Comparison of ENCODE assay signal across 8 cellular contexts in the genomic region with DNA sequence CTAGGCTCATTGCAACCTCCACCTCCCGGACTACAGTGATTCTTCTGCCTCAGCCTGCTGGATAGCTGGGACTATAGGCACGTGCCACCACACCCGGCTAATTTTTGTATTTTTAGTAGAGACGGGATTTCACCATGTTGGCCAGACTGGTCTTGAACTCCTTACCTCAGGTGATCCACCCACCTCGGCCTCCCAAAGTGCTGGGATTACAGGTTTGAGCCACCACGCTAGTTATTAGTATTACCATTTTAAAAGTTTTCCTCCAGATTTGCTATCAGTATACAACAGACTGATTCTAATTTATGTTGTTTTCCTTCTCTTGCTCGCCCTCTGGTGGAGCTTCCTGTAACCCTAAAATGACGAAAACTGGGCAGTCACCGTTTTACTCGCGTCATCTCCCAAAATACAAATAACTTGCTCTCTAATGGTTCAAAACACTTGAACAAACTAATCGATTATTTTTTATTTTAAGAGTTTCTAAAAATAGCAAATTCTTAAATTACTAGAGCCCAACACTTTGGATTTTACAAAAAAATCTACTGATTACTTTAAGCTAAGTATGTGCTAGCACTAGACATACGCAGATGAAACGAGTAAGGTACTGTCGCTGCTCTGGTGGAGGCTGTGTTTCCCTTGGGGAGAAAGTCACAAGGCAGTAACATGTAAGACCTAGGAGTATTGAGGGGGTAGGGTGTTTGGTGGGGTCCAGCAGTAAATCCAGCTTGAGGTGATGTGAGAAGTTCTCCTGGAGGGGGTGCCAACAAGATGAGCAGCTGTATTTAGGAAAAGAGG.
A peak's percentile ranks its signal among the peaks of the same experiment; 100 is the strongest.
DNase-seq lines count a peak whose midpoint lies in the region; ATAC-seq and TF ChIP-seq lines count a peak whose summit lies in the region.

No MANE protein-coding gene starts in this region.

- peak overlapping the region; percentile 19 for H3K4me3 Mint-ChIP-seq in T-helper 17 cell

- H3K27me3 Mint-ChIP-seq in T-helper 17 cell = no peaks in the 10 kb centered on the region

- H3K27ac Mint-ChIP-seq in T-helper 17 cell = peak overlapping the region; percentile 97

- no peaks in the 10 kb centered on the region for H3K4me1 ChIP-seq in skeletal muscle satellite cell (ENCODE audit: control insufficient read depth, insufficient read depth, low read length)

- H3K36me3 Mint-ChIP-seq in T-helper 17 cell (ENCODE audit: low read depth) = no peaks in the 10 kb centered on the region

- H3K36me3 ChIP-seq in skeletal muscle satellite cell (ENCODE audit: insufficient read depth, low read length) = no peaks in the 10 kb centered on the region

- peak; percentile 69 for ATAC-seq in GM21723 (IDR thresholded peaks at IDR 0.05; ENCODE audit: unreplicated experiment)
- peak; percentile 90 for ATAC-seq in T-helper 17 cell
- no peak for ATAC-seq in HG03469 (IDR thresholded peaks at IDR 0.05; ENCODE audit: unreplicated experiment)

- peak overlapping the region; percentile 39 for H3K4me2 ChIP-seq in skeletal muscle satellite cell (ENCODE audit: low read length)

- H3K9me3 ChIP-seq in T-helper 17 cell (ENCODE audit: control insufficient read depth, low read length, poor library complexity, severe bottlenecking) (peaks cover 5% of the 10 kb centered on the region), skeletal muscle satellite cell (replicated peaks; ENCODE audit: low read length) (no peaks in the 10 kb centered on the region)

- peak; percentile 77 for TF ChIP-seq CTCF in LNCAP (IDR thresholded peaks at IDR 0.05)

- peaks cover 15% of the 10 kb centered on the region for H3K4me1 Mint-ChIP-seq in T-helper 17 cell

- H3K9ac ChIP-seq in skeletal muscle satellite cell (ENCODE audit: low read depth, low read length) = peak overlapping the region; percentile 49

- no peak overlapping the region for H3K4me3 ChIP-seq in skeletal muscle satellite cell (ENCODE audit: low read length)

- DNase-seq in EL (peak; percentile 66), T-helper 17 cell (peak; percentile 27 to 62 (median 39)), amniotic stem cell (lab: John Stamatoyannopoulos, UW) (peak; percentile 36), hepatic stellate cell (ENCODE audit: low spot score) (peak; percentile 32)

- H3K27me3 ChIP-seq in skeletal muscle satellite cell (ENCODE audit: control insufficient read depth, insufficient read depth, low read length) = no peaks in the 10 kb centered on the region
